ENCODE assay signal across 14 cellular contexts in genomic region chr17:48872409-48872808, GRCh38. TPM values are rescaled to one million over a fixed set of nuclear protein-coding genes. Genes with fewer than 3 reads are reported as not detected.
"Had no signal": no experiment of that assay in that cellular context is flagged by ENCODE, and none has a peak within 500 bp of the region (broad histone marks: within the 10 kb centered on the region; RNA-seq: fewer than 3 reads in every experiment).

No MANE protein-coding gene starts in this region.

RNA-seq across cellular contexts. Expression of gene TTLL6, which starts 55.4 kb away (rescaled TPM):
- total RNA-seq: activated CD8-positive, alpha-beta memory T cell treated with anti-CD3 and anti-CD28 coated beads for 36 hours; activated naive CD4-positive, alpha-beta T cell treated with anti-CD3 and anti-CD28 coated beads, Interleukin-2, amount 50 U/mL, for 72 hours; activated T-cell treated with anti-CD3 and anti-CD28 coated beads, Interleukin-2, amount 50 U/mL, for 72 hours; chondrocyte; dermis blood vessel endothelial cell; foreskin keratinocyte; left ventricle myocardium superior; mesothelial cell of epicardium; myocyte; pulmonary artery endothelial cell; urinary bladder had no signal
- polyA plus RNA-seq: cardiac muscle cell, fibroblast of lung, foreskin keratinocyte, immature natural killer cell had no signal
